22 cellular contexts compared by ENCODE assay signal in genomic region chr16:8855972-8856371, GRCh38. TPM values are rescaled to one million over a fixed set of nuclear protein-coding genes. Genes with fewer than 3 reads are reported as not detected.
DNase-seq lines count a peak whose midpoint lies in the region; ATAC-seq and TF ChIP-seq lines count a peak whose summit lies in the region.
"Had no signal": no experiment of that assay in that cellular context is flagged by ENCODE, and none has a peak within 500 bp of the region (broad histone marks: within the 10 kb centered on the region; RNA-seq: fewer than 3 reads in every experiment).

No MANE protein-coding gene starts in this region.

- peaks cover 44% of the 10 kb centered on the region for H3K36me3 Mint-ChIP-seq in activated CD4-positive, alpha-beta memory T cell treated with anti-CD3 and anti-CD28 coated beads for 36 hours
- peaks cover 66 to 95% of the 10 kb centered on the region in 2 donors for H3K36me3 Mint-ChIP-seq in CD14-positive monocyte

- BruUV-seq in A673 (replicated peaks; lab: Mats Ljungman, UMichigan): no TSS peak

- peaks cover 86% of the 10 kb centered on the region for H3K36me3 ChIP-seq in A673 (ENCODE audit: insufficient read depth, low read length, poor library complexity, severe bottlenecking)
- H3K36me3 ChIP-seq in BLaER1 treated with 17β-estradiol and CSF1 and Interleukin-3, amounts not matched to agents 10 nM and 100 nM: peaks cover 51 to 96% (median 87%) of the 10 kb centered on the region in 11 experiments
- H3K36me3 ChIP-seq in lower lobe of right lung: peaks cover 68% of the 10 kb centered on the region

- peak overlapping the region; percentile 85 to 100 (median 98) for H3K4me2 ChIP-seq in BLaER1 treated with 17β-estradiol and CSF1 and Interleukin-3, amounts not matched to agents 10 nM and 100 nM

- TF ChIP-seq CTCF in A673 (conservative IDR thresholded peaks at IDR 0.05; ENCODE audit: low read depth, low read length) (no peak), lower lobe of right lung (IDR thresholded peaks at IDR 0.05) (no peak), CD14-positive monocyte (IDR thresholded peaks at IDR 0.05) (no peak)

- H3K4me1 Mint-ChIP-seq in activated CD4-positive, alpha-beta memory T cell treated with anti-CD3 and anti-CD28 coated beads for 36 hours (ENCODE audit: low read depth): peaks cover 34% of the 10 kb centered on the region
- H3K4me1 Mint-ChIP-seq in CD14-positive monocyte: peaks cover 8% of the 10 kb centered on the region

- DNase-seq in A673 (ENCODE audit: low spot score) (no peak), lower lobe of right lung (no peak), CD14-positive monocyte (ENCODE audit: low spot score) (no peak)
- no peak for DNase-seq in activated CD4-positive, alpha-beta memory T cell treated with anti-CD3 and anti-CD28 coated beads for 36 hours
- no peak for DNase-seq in NK-92 treated with Interleukin-12 subunit alpha and Interleukin-12 subunit beta, amount 100 ng/mL, for 24 hours (lab: John Stamatoyannopoulos, UW)
- DNase-seq: DMS 273 treated with DMSO at 0.1 percent for 48 hours; effector CD8-positive, alpha-beta T cell; gastrocnemius medialis; NCI-H1417 treated with DMSO at 0.1 percent for 48 hours; NCI-H526 treated with DMSO at 0.1 percent for 48 hours; SHP77 treated with DMSO at 0.1 percent for 48 hours; stimulated activated naive CD4-positive, alpha-beta T cell had no signal

- peaks cover 27 to 98% (median 87%) of the 10 kb centered on the region in 11 experiments; a peak in 21 of 22 replicates for H4K20me1 ChIP-seq in BLaER1 treated with 17β-estradiol and CSF1 and Interleukin-3, amounts not matched to agents 10 nM and 100 nM

- peak overlapping the region; percentile 28 for H3K27ac Mint-ChIP-seq in activated CD4-positive, alpha-beta memory T cell treated with anti-CD3 and anti-CD28 coated beads for 36 hours
- H3K27ac Mint-ChIP-seq in CD14-positive monocyte: peak overlapping the region in 1 of 7 donors; percentile 53

- POLR2A ChIA-PET in A673 (lab: Charles Lee; ENCODE audit: low non-redundant PET): no interaction called here
- POLR2A ChIA-PET in activated CD4-positive, alpha-beta memory T cell treated with anti-CD3 and anti-CD28 coated beads for 36 hours (lab: Charles Lee): interaction anchor here (1.9 kb wide), 1 partner anchor 13 kb away, joined by 6 read pairs; the partner anchor contains the start of gene CARHSP1

- no peak overlapping the region for H3K4me3 ChIP-seq in A673 (ENCODE audit: low read depth, low read length, poor library complexity, severe bottlenecking)
- peak overlapping the region in 3 of 10 experiments; percentile 32 to 50 (median 38); a peak in 3 of 20 replicates for H3K4me3 ChIP-seq in BLaER1 treated with 17β-estradiol and CSF1 and Interleukin-3, amounts not matched to agents 10 nM and 100 nM
- no peak overlapping the region for H3K4me3 ChIP-seq in lower lobe of right lung
- H3K4me3 ChIP-seq: gastrocnemius medialis, transverse colon had no signal

- ATAC-seq in lower lobe of right lung: no peak
- no peak for ATAC-seq in HG02571 (IDR thresholded peaks at IDR 0.05; ENCODE audit: unreplicated experiment)
- ATAC-seq: esophagus mucosa, gastrocnemius medialis, left lobe of liver had no signal

- H3K27me3 ChIP-seq in A673 (replicated peaks; ENCODE audit: insufficient read depth, low read depth, low read length, poor library complexity) (no peaks in the 10 kb centered on the region), lower lobe of right lung (ENCODE audit: low read depth) (no peaks in the 10 kb centered on the region)
- no peaks in the 10 kb centered on the region; a peak in 1 of 22 replicates for H3K27me3 ChIP-seq in BLaER1 treated with 17β-estradiol and CSF1 and Interleukin-3, amounts not matched to agents 10 nM and 100 nM
- H3K27me3 ChIP-seq: gastrocnemius medialis, transverse colon had no signal

- no peaks in the 10 kb centered on the region for H3K27me3 Mint-ChIP-seq in activated CD4-positive, alpha-beta memory T cell treated with anti-CD3 and anti-CD28 coated beads for 36 hours
- peaks cover 0 to 6% (median 3%) of the 10 kb centered on the region in 3 donors for H3K27me3 Mint-ChIP-seq in CD14-positive monocyte (ENCODE audit: low read depth in 3 of 3)

- peak overlapping the region in 9 of 11 experiments; percentile 25 to 73 (median 62); a peak in 13 of 22 replicates for H3K9ac ChIP-seq in BLaER1 treated with 17β-estradiol and CSF1 and Interleukin-3, amounts not matched to agents 10 nM and 100 nM

- H3K9me3 ChIP-seq in A673 (ENCODE audit: low read depth, low read length, poor library complexity, severe bottlenecking) (no peaks in the 10 kb centered on the region), lower lobe of right lung (no peaks in the 10 kb centered on the region)
- H3K9me3 ChIP-seq in BLaER1 treated with 17β-estradiol and CSF1 and Interleukin-3, amounts not matched to agents 10 nM and 100 nM (replicated peaks in 1 of 11): no peaks in the 10 kb centered on the region
- H3K9me3 ChIP-seq: gastrocnemius medialis, transverse colon had no signal

- CTCF ChIA-PET in A673 (lab: Charles Lee): interaction anchor here (0.7 kb wide), 1 partner anchor 80 kb away, joined by 7 read pairs; no protein-coding TSS in a partner anchor
- CTCF ChIA-PET in activated CD4-positive, alpha-beta memory T cell treated with anti-CD3 and anti-CD28 coated beads for 36 hours (lab: Charles Lee): interaction anchor here (1.2 to 1.5 kb wide), 3 partner anchors 24 to 153 kb away, joined by 3 to 9 read pairs (median 3); no protein-coding TSS in a partner anchor

- no peak overlapping the region for H3K4me3 Mint-ChIP-seq in activated CD4-positive, alpha-beta memory T cell treated with anti-CD3 and anti-CD28 coated beads for 36 hours
- H3K4me3 Mint-ChIP-seq in CD14-positive monocyte: no peak overlapping the region

- no peaks in the 10 kb centered on the region for H3K9me3 Mint-ChIP-seq in activated CD4-positive, alpha-beta memory T cell treated with anti-CD3 and anti-CD28 coated beads for 36 hours
- H3K9me3 Mint-ChIP-seq in CD14-positive monocyte: peaks cover 0 to 5% (median 0%) of the 10 kb centered on the region in 7 donors

- H3K4me1 ChIP-seq in A673 (ENCODE audit: insufficient read depth, low read length, poor library complexity, severe bottlenecking) (no peaks in the 10 kb centered on the region), lower lobe of right lung (peaks cover 51% of the 10 kb centered on the region)
- peaks cover 54 to 100% (median 100%) of the 10 kb centered on the region in 10 experiments for H3K4me1 ChIP-seq in BLaER1 treated with 17β-estradiol and CSF1 and Interleukin-3, amounts not matched to agents 10 nM and 100 nM

- intact Hi-C loops in A673 (cut with micrococcal nuclease; ENCODE audit: unreplicated experiment) (no loop called here), lower lobe of right lung (cut with DNase I) (no loop called here), CD14-positive monocyte (cut with micrococcal nuclease) (no loop called here)
- intact Hi-C loops in activated CD4-positive, alpha-beta memory T cell treated with anti-CD3 and anti-CD28 coated beads for 36 hours (cut with micrococcal nuclease): no loop called here

- H3K27ac ChIP-seq in A673 (ENCODE audit: low read depth, low read length, poor library complexity, severe bottlenecking) (peak overlapping the region; percentile 23), lower lobe of right lung (peak overlapping the region; percentile 18)
- H3K27ac ChIP-seq in BLaER1 treated with 17β-estradiol and CSF1 and Interleukin-3, amounts not matched to agents 10 nM and 100 nM: peak overlapping the region in 10 of 11 experiments; percentile 36 to 80 (median 64); a peak in 19 of 22 replicates
- H3K27ac ChIP-seq: transverse colon had no signal

RNA-seq across cellular contexts. Expression of gene CARHSP1, which starts 12.8 kb away (rescaled TPM):
- total RNA-seq in A673 (2021) (316 and 329 TPM in 2 replicates), lower lobe of right lung (89.0 TPM)
- total RNA-seq in activated CD4-positive, alpha-beta memory T cell treated with anti-CD3 and anti-CD28 coated beads for 36 hours: 10 to 100 TPM; 64.9 to 73.1 TPM
- 10 to 100 TPM; 52.0 to 60.3 TPM for polyA plus RNA-seq in CD14-positive monocyte

RNA-seq across cellular contexts. Expression of gene LITAFD, which starts 26.2 kb away (rescaled TPM):
- not detected in 2 replicates for total RNA-seq in A673 (2021)
- total RNA-seq in activated CD4-positive, alpha-beta memory T cell treated with anti-CD3 and anti-CD28 coated beads for 36 hours: not detected
- total RNA-seq in lower lobe of right lung: not detected
- not detected for polyA plus RNA-seq in CD14-positive monocyte
- total RNA-seq: aorta; cerebellum; esophagus mucosa; gastrocnemius medialis; left lobe of liver; omental fat pad; right cardiac atrium; T-helper 1 cell treated with Interleukin-12 subunit alpha and Interleukin-12 subunit beta and Interleukin-4 antibody, amounts not matched to agents 30 ng/mL and 1 ng/mL, for 36 hours; transverse colon had no signal
- polyA plus RNA-seq: aorta, right cardiac atrium had no signal

RNA-seq across cellular contexts. Expression of gene PMM2, which starts 58.3 kb away (rescaled TPM):
- total RNA-seq in A673 (2021) (44.3 and 54.8 TPM in 2 replicates), lower lobe of right lung (39.3 TPM)
- total RNA-seq in activated CD4-positive, alpha-beta memory T cell treated with anti-CD3 and anti-CD28 coated beads for 36 hours: 10 to 100 TPM; 34.0 to 36.0 TPM
- 10 to 100 TPM; 17.8 to 22.9 TPM for polyA plus RNA-seq in CD14-positive monocyte

RNA-seq across cellular contexts. Expression of gene TMEM186, which starts 58.5 kb away (rescaled TPM):
- total RNA-seq in A673 (2021): 13.3 and 13.5 TPM in 2 replicates
- total RNA-seq in activated CD4-positive, alpha-beta memory T cell treated with anti-CD3 and anti-CD28 coated beads for 36 hours: 10 to 100 TPM; 16.0 TPM
- total RNA-seq in lower lobe of right lung: 8.6 TPM
- polyA plus RNA-seq in CD14-positive monocyte: 1 to 10 TPM; 4.4 to 4.5 TPM
